In genomic region chr2:144402282-144402681, GRCh38 we compare ENCODE assay signal across 12 cellular contexts.
A peak's percentile ranks its signal among the peaks of the same experiment; 100 is the strongest.
DNase-seq lines count a peak whose midpoint lies in the region; ATAC-seq lines count a peak whose summit lies in the region.
"Had no signal": no experiment of that assay in that cellular context is flagged by ENCODE, and none has a peak within 500 bp of the region (broad histone marks: within the 10 kb centered on the region; RNA-seq: fewer than 3 reads in every experiment).

No MANE protein-coding gene starts in this region.

- ATAC-seq in GM21723 (IDR thresholded peaks at IDR 0.05; ENCODE audit: unreplicated experiment) (no peak), HG02884 (IDR thresholded peaks at IDR 0.05; ENCODE audit: unreplicated experiment) (no peak)
- ATAC-seq: activated T-helper 17 cell treated with anti-CD3 and anti-CD28 coated beads, Interleukin-2, amount 50 U/mL, for 72 hours; Panc1 had no signal

- DNase-seq in AG08395 (ENCODE audit: low spot score): peak; percentile 10
- DNase-seq in NCI-H526 treated with DMSO at 0.1 percent for 48 hours (lab: John Stamatoyannopoulos, UW): peak; percentile 47
- DNase-seq in foreskin melanocyte: peak; percentile 37
- peak; percentile 96 for DNase-seq in myocyte (ENCODE audit: low read depth)
- no peak for DNase-seq in HCEC 1CT
- DNase-seq in GF-D8 (lab: John Stamatoyannopoulos, UW): no peak
- DNase-seq: thyroid gland, WERI-Rb-1 had no signal

Comparison
In these comparisons a context has a peak if more than half of its experiments do, and no peak if none do; other contexts are left out.
1. DNase-seq: peak in AG08395 (single experiment), NCI-H526 treated with DMSO at 0.1 percent for 48 hours (single experiment), foreskin melanocyte (single experiment) and myocyte (single experiment); none in HCEC 1CT (single experiment) and GF-D8 (single experiment).